ENCODE assay signal across 18 cellular contexts in genomic region chr7:93987297-93987696, GRCh38. TPM values are rescaled to one million over a fixed set of nuclear protein-coding genes. Genes with fewer than 3 reads are reported as not detected.
DNase-seq lines count a peak whose midpoint lies in the region; ATAC-seq and TF ChIP-seq lines count a peak whose summit lies in the region.
"Had no signal": no experiment of that assay in that cellular context is flagged by ENCODE, and none has a peak within 500 bp of the region (broad histone marks: within the 10 kb centered on the region; RNA-seq: fewer than 3 reads in every experiment).

No MANE protein-coding gene starts in this region.

- no peak overlapping the region for H2AFZ ChIP-seq in GM23338

- H3K79me2 ChIP-seq in GM23338 (replicated peaks; ENCODE audit: insufficient read depth): no peaks in the 10 kb centered on the region

- DNase-seq in GM23338 (ENCODE audit: low spot score): no peak
- no peak for DNase-seq in mesothelial cell of epicardium (ENCODE audit: low spot score in 2 of 2, unreplicated experiment in 2 of 2)
- no peak for DNase-seq in AG20443 (ENCODE audit: low spot score)
- no peak for DNase-seq in SKM-1 (lab: John Stamatoyannopoulos, UW; ENCODE audit: unreplicated experiment)
- DNase-seq in left lobe of liver (ENCODE audit: low spot score): no peak
- DNase-seq: 8988T; ACHN; AML-193; Caco-2; Calu3; CD4-positive, alpha-beta T cell; CD8-positive, alpha-beta T cell; DMS79 treated with DMSO at 0.1 percent for 48 hours; GF-D8 had no signal

- no peaks in the 10 kb centered on the region for H3K36me3 ChIP-seq in GM23338 (ENCODE audit: insufficient read depth)

- peaks cover 30% of the 10 kb centered on the region; the same call in 1 of the 2 replicates for H3K4me1 ChIP-seq in GM23338 (ENCODE audit: insufficient read depth)
- H3K4me1 ChIP-seq: BLaER1 treated with 17β-estradiol and CSF1 and Interleukin-3, amounts not matched to agents 10 nM and 100 nM; Caco-2 had no signal

- no peaks in the 10 kb centered on the region for H3K9me2 ChIP-seq in GM23338 (ENCODE audit: insufficient read depth)

- WGBS in adipose tissue, 3 donors: 78 to 89% (median 78%) methylated on average over 3 of the region's 3 CpGs

- no peaks in the 10 kb centered on the region for H3F3A ChIP-seq in GM23338 (replicated peaks; ENCODE audit: low read depth)

- no peaks in the 10 kb centered on the region for H3K36me3 Mint-ChIP-seq in GM23338 (ENCODE audit: low read depth)
- no peaks in the 10 kb centered on the region for H3K36me3 Mint-ChIP-seq in mesothelial cell of epicardium

- H3K27me3 ChIP-seq in GM23338 (ENCODE audit: insufficient read depth): no peaks in the 10 kb centered on the region
- H3K27me3 ChIP-seq: BLaER1 treated with 17β-estradiol and CSF1 and Interleukin-3, amounts not matched to agents 10 nM and 100 nM had no signal

- H3K27me3 Mint-ChIP-seq in GM23338 (ENCODE audit: insufficient read depth, low read depth, poor library complexity) (no peaks in the 10 kb centered on the region), mesothelial cell of epicardium (ENCODE audit: low read depth) (no peaks in the 10 kb centered on the region)
- H3K27me3 Mint-ChIP-seq: B cell; CD4-positive, alpha-beta T cell had no signal

- H3K4me3 Mint-ChIP-seq in GM23338 (no peak overlapping the region), mesothelial cell of epicardium (no peak overlapping the region)
- H3K4me3 Mint-ChIP-seq: B cell; CD4-positive, alpha-beta T cell; CD8-positive, alpha-beta T cell had no signal

- no peak overlapping the region for H3K4me2 ChIP-seq in GM23338
- H3K4me2 ChIP-seq: BLaER1 treated with 17β-estradiol and CSF1 and Interleukin-3, amounts not matched to agents 10 nM and 100 nM had no signal

- H3K27ac Mint-ChIP-seq in GM23338 (no peak overlapping the region), mesothelial cell of epicardium (peak overlapping the region; percentile 31)
- H3K27ac Mint-ChIP-seq: B cell; CD4-positive, alpha-beta T cell; CD8-positive, alpha-beta T cell had no signal

- ATAC-seq in GM23338: no peak
- no peak for ATAC-seq in left lobe of liver
- ATAC-seq: CD8-positive, alpha-beta T cell had no signal

- no peaks in the 10 kb centered on the region for H3K9me3 Mint-ChIP-seq in GM23338
- no peaks in the 10 kb centered on the region for H3K9me3 Mint-ChIP-seq in mesothelial cell of epicardium
- H3K9me3 Mint-ChIP-seq: CD4-positive, alpha-beta T cell; CD8-positive, alpha-beta T cell had no signal

- H3K4me1 Mint-ChIP-seq in GM23338 (peaks cover 19% of the 10 kb centered on the region), mesothelial cell of epicardium (peaks cover 33% of the 10 kb centered on the region)
- H3K4me1 Mint-ChIP-seq: B cell had no signal

- H3K4me3 ChIP-seq in GM23338: no peak overlapping the region
- H3K4me3 ChIP-seq: BLaER1 treated with 17β-estradiol and CSF1 and Interleukin-3, amounts not matched to agents 10 nM and 100 nM had no signal

- H3K27ac ChIP-seq in GM23338 (ENCODE audit: low read depth) (peak overlapping the region; percentile 61; the same call in 1 of the 2 replicates), adipose tissue (ENCODE audit: low read depth, low read length) (peak overlapping the region; percentile 20)
- H3K27ac ChIP-seq: BLaER1 treated with 17β-estradiol and CSF1 and Interleukin-3, amounts not matched to agents 10 nM and 100 nM; C4-2B had no signal

- no peaks in the 10 kb centered on the region for H4K20me1 ChIP-seq in GM23338 (replicated peaks; ENCODE audit: insufficient read depth)
- H4K20me1 ChIP-seq: BLaER1 treated with 17β-estradiol and CSF1 and Interleukin-3, amounts not matched to agents 10 nM and 100 nM had no signal

- TF ChIP-seq CTCF in GM23338 (conservative IDR thresholded peaks at IDR 0.05; ENCODE audit: low read depth in 2 of 2): no peak
- no peak for TF ChIP-seq CTCF in mesothelial cell of epicardium (IDR thresholded peaks at IDR 0.05; ENCODE audit: unreplicated experiment)

TF ChIP-seq in GM23338, 12 proteins besides CTCF, POLR2A, EP300 and RAD21 (continues in another document):
- TF ChIP-seq REST (IDR thresholded peaks at IDR 0.05; ENCODE audit: unreplicated experiment): no peak
- TF ChIP-seq ZNF114 (CRISPR knock-in tag; IDR thresholded peaks at IDR 0.05): no peak
- no peak for TF ChIP-seq EZH2 (IDR thresholded peaks at IDR 0.05; ENCODE audit: low read depth, unreplicated experiment)
- TF ChIP-seq ZNF331 (CRISPR knock-in tag; IDR thresholded peaks at IDR 0.05; ENCODE audit: low read depth): no peak
- no peak for TF ChIP-seq ETS1 (IDR thresholded peaks at IDR 0.05)
- no peak for TF ChIP-seq JUNB (IDR thresholded peaks at IDR 0.05; ENCODE audit: unreplicated experiment)
- no peak for TF ChIP-seq CREB1 (CRISPR knock-in tag; IDR thresholded peaks at IDR 0.05; ENCODE audit: low read depth)

RNA-seq across cellular contexts. Expression of gene BET1, which starts 16.9 kb away (rescaled TPM):
- 35.7 and 42.2 TPM in 2 replicates for total RNA-seq in GM23338 (2014; rRNA removed; shearing (Covaris generic))
- polyA plus RNA-seq in GM23338 (2016; fragmentation: Nextera tagmentation; extraction: Ambion mirVana): 58.8 and 69.2 TPM in 2 replicates
- polyA plus RNA-seq in adipose tissue: 10 to 100 TPM; 14.4 to 43.7 (median 18.8) TPM
- total RNA-seq in mesothelial cell of epicardium: 24.5 to 28.5 TPM (median 26.9 TPM) in 3 replicates
- total RNA-seq in left lobe of liver: 17.1 TPM
